12 cellular contexts compared by ENCODE assay signal in genomic region chr11:125242141-125242780, GRCh38.
A peak's percentile ranks its signal among the peaks of the same experiment; 100 is the strongest.
DNase-seq lines count a peak whose midpoint lies in the region; ATAC-seq and TF ChIP-seq lines count a peak whose summit lies in the region.
"Had no signal": no experiment of that assay in that cellular context is flagged by ENCODE, and none has a peak within 500 bp of the region (broad histone marks: within the 10 kb centered on the region; RNA-seq: fewer than 3 reads in every experiment).

No MANE protein-coding gene starts in this region.

- TF ChIP-seq CTCF in nephron (IDR thresholded peaks at IDR 0.05; ENCODE audit: unreplicated experiment in 3 of 3): no peak

- ATAC-seq in left cardiac atrium: no peak
- ATAC-seq: A549, HepG2 had no signal

- peaks cover 35% of the 10 kb centered on the region for H3K36me3 Mint-ChIP-seq in nephron (ENCODE audit: low read depth)

- no peaks in the 10 kb centered on the region for H3K9me3 Mint-ChIP-seq in nephron
- H3K9me3 Mint-ChIP-seq: CD4-positive, alpha-beta T cell had no signal

- peak overlapping the region; percentile 29 to 72 (median 52) for H3K27ac Mint-ChIP-seq in nephron
- H3K27ac Mint-ChIP-seq: CD4-positive, alpha-beta T cell had no signal

- no peak overlapping the region for H3K4me3 Mint-ChIP-seq in nephron
- H3K4me3 Mint-ChIP-seq: CD4-positive, alpha-beta T cell had no signal

- intact Hi-C loops in cardiac septum (cut with DNase I) (no loop called here), left cardiac atrium (cut with DNase I) (no loop called here), posterior vena cava (cut with DNase I) (no loop called here)

- DNase-seq in cardiac septum (ENCODE audit: low spot score) (peak; percentile 36), left cardiac atrium (no peak), posterior vena cava (ENCODE audit: low spot score) (peak; percentile 50), NCI-H1417 treated with DMSO at 0.1 percent for 48 hours (lab: John Stamatoyannopoulos, UW) (no peak), NCI-H1436 (lab: John Stamatoyannopoulos, UW) (no peak), GM19240 (ENCODE audit: insufficient read length, low spot score) (no peak)
- DNase-seq: AML-193; Caco-2; CD4-positive, alpha-beta T cell had no signal

- H3K27me3 Mint-ChIP-seq in nephron (ENCODE audit: low read depth): peaks cover 4% of the 10 kb centered on the region

- peaks cover 15% of the 10 kb centered on the region for H3K4me1 Mint-ChIP-seq in nephron

Comparison
In these comparisons a context has a peak if more than half of its experiments do, and no peak if none do; other contexts are left out.
1. DNase-seq: peak in cardiac septum (single experiment) and posterior vena cava (single experiment); none in left cardiac atrium (single experiment), NCI-H1417 treated with DMSO at 0.1 percent for 48 hours (single experiment), NCI-H1436 (single experiment) and GM19240 (single experiment).